In genomic region chr1:229043111-229043510, GRCh38 we compare ENCODE assay signal across 18 cellular contexts.
"Had no signal": no experiment of that assay in that cellular context is flagged by ENCODE, and none has a peak within 500 bp of the region (broad histone marks: within the 10 kb centered on the region; RNA-seq: fewer than 3 reads in every experiment).

No MANE protein-coding gene starts in this region.

- H3K27ac ChIP-seq: brain microvascular endothelial cell, colonic mucosa, prostate gland, right atrium auricular region, thyroid gland had no signal

- DNase-seq: activated CD8-positive, alpha-beta memory T cell treated with anti-CD3 and anti-CD28 coated beads for 24 hours; activated CD8-positive, alpha-beta memory T cell treated with anti-CD3 and anti-CD28 coated beads, Interleukin-2, amount 50 U/mL, for 48 hours; activated effector memory CD4-positive, alpha-beta T cell treated with Interleukin-2 at 50 U/mL for 16 hours; activated naive CD4-positive, alpha-beta T cell treated with anti-CD3 and anti-CD28 coated beads, Interleukin-2, amount 10 ng/mL, durations not matched to agents 7 days and 5 days; activated naive CD8-positive, alpha-beta T cell treated with anti-CD3 and anti-CD28 coated beads, Interleukin-2, amount 50 U/mL, for 24 hours; activated T-cell treated with anti-CD3 and anti-CD28 coated beads, Interleukin-2, amount 50 U/mL, for 48 hours; anterior cingulate cortex; brain microvascular endothelial cell; central memory CD4-positive, alpha-beta T cell; colonic mucosa; foreskin melanocyte; stimulated activated CD4-positive, alpha-beta T cell treated with anti-CD3 and anti-CD28 coated beads, Interleukin-2, amount 100 ng/mL, for 24 hours; stimulated activated naive CD4-positive, alpha-beta T cell treated with Interleukin-2 at 50 U/mL for 16 hours; thyroid gland had no signal

- H3K4me3 ChIP-seq: colonic mucosa, prostate gland, right atrium auricular region, thyroid gland had no signal

- ATAC-seq: activated CD4-positive, CD25-positive, alpha-beta regulatory T cell treated with anti-CD3 and anti-CD28 coated beads, Interleukin-2, amount 50 U/mL, for 24 hours; activated naive CD8-positive, alpha-beta T cell treated with anti-CD3 and anti-CD28 coated beads, Interleukin-2, amount 50 U/mL, for 24 hours; left lobe of liver had no signal

- H3K27me3 ChIP-seq: brain microvascular endothelial cell, colonic mucosa, right atrium auricular region, thyroid gland had no signal
